Comparison of ENCODE assay signal across 12 cellular contexts in genomic region chr10:117112220-117112619, GRCh38. TPM values are rescaled to one million over a fixed set of nuclear protein-coding genes. Genes with fewer than 3 reads are reported as not detected.
DNase-seq lines count a peak whose midpoint lies in the region; ATAC-seq and TF ChIP-seq lines count a peak whose summit lies in the region.
"Had no signal": no experiment of that assay in that cellular context is flagged by ENCODE, and none has a peak within 500 bp of the region (broad histone marks: within the 10 kb centered on the region; RNA-seq: fewer than 3 reads in every experiment).

No MANE protein-coding gene starts in this region.

- no peaks in the 10 kb centered on the region for H3K36me3 ChIP-seq in HCT116 (ENCODE audit: control insufficient read depth in 1 of 2, insufficient read depth in 2 of 2, low read length in 2 of 2)
- H3K36me3 ChIP-seq in kidney epithelial cell (ENCODE audit: control insufficient read depth, insufficient read depth, low read length), result no peaks in the 10 kb centered on the region

- no peaks in the 10 kb centered on the region for H3K9me3 ChIP-seq in AG04450 (ENCODE audit: control insufficient read depth, insufficient read depth, low read length)
- no peaks in the 10 kb centered on the region for H3K9me3 ChIP-seq in HCT116 (ENCODE audit: control insufficient read depth in 1 of 2, insufficient read depth in 1 of 2, low read depth in 1 of 2, low read length in 2 of 2)

- no TSS peak for BruUV-seq in HCT116 (replicated peaks; lab: Mats Ljungman, UMichigan)

- no peaks in the 10 kb centered on the region for H4K20me1 ChIP-seq in HCT116 (ENCODE audit: insufficient read depth)

- no peak for TF ChIP-seq POLR2A in HCT116 (IDR thresholded peaks at IDR 0.05; ENCODE audit: borderline replicate concordance, extremely low read depth, insufficient read depth, insufficient read length)

- peak overlapping the region; percentile 76 for H2AFZ ChIP-seq in HCT116 (ENCODE audit: low read depth, low read length, poor library complexity, severe bottlenecking)

- H3K27ac ChIP-seq in AG04450 (ENCODE audit: low read depth, low read length) (no peak overlapping the region), HCT116 (ENCODE audit: low read depth, low read length) (no peak overlapping the region)

- H3K4me3 ChIP-seq in AG04450 (ENCODE audit: low read depth, low read length), result no peak overlapping the region
- H3K4me3 ChIP-seq in HCT116 (replicated peaks in 1 of 2; ENCODE audit: low read depth in 1 of 2, low read length in 2 of 2), result no peak overlapping the region
- H3K4me3 ChIP-seq in kidney epithelial cell (ENCODE audit: low read depth, low read length), result no peak overlapping the region

- POLR2A ChIA-PET in AG04450 (lab: Yijun Ruan, JAX) (no interaction called here), HCT116 (lab: Charles Lee) (no interaction called here)

- TF ChIP-seq CTCF in AG04450 (IDR thresholded peaks at IDR 0.05; ENCODE audit: low read depth, low read length) (peak; percentile 50), HCT116 (IDR thresholded peaks at IDR 0.05 in 2 of 3, conservative IDR thresholded peaks at IDR 0.05 in 1 of 3; ENCODE audit: borderline replicate concordance in 1 of 3, insufficient read depth in 1 of 3, low read depth in 2 of 3, low read length in 2 of 3) (peak; percentile 50 to 84 (median 80); a peak in 5 of 6 replicates), kidney epithelial cell (IDR thresholded peaks at IDR 0.05; ENCODE audit: insufficient read depth, low read length, poor library complexity, severe bottlenecking) (peak; percentile 49)

- DNase-seq in AG04450 (ENCODE audit: low read depth, low spot score), result no peak
- DNase-seq in HCT116 (ENCODE audit: low read depth, low spot score), result peak; percentile 15
- DNase-seq in SW480 (ENCODE audit: low spot score), result peak; percentile 22
- no peak for DNase-seq in kidney epithelial cell (ENCODE audit: low read depth)
- no peak for DNase-seq in NCI-H510A treated with DMSO at 0.1 percent for 48 hours (lab: John Stamatoyannopoulos, UW)
- no peak for DNase-seq in NCI-H1694 treated with DMSO at 0.1 percent for 48 hours (lab: John Stamatoyannopoulos, UW)
- DNase-seq in activated CD4-positive, alpha-beta T cell treated with anti-CD3 and anti-CD28 coated beads, Interleukin-2, amount 50 U/mL, for 48 hours, result no peak
- no peak for DNase-seq in glomerular visceral epithelial cell (ENCODE audit: extremely low spot score)
- DNase-seq: NCI-H1436; stimulated activated CD4-positive, alpha-beta T cell treated with anti-CD3 and anti-CD28 coated beads, Interleukin-2, amount 100 ng/mL, for 48 hours had no signal

- peak; percentile 56 for TF ChIP-seq RAD21 in HCT116 (IDR thresholded peaks at IDR 0.05; ENCODE audit: low read depth)

- H3K79me2 ChIP-seq in HCT116 (ENCODE audit: insufficient read depth, low read length), result no peaks in the 10 kb centered on the region

- CTCF ChIA-PET in AG04450 (lab: Charles Lee) (interaction anchor here (1.0 kb wide), 1 partner anchor 10 kb away, joined by 3 read pairs; no protein-coding TSS in a partner anchor), HCT116 (lab: Charles Lee) (interaction anchor here (0.6 to 2.1 kb wide), 20 partner anchors 9 to 323 kb away, joined by 3 to 22 read pairs (median 5); no protein-coding TSS in a partner anchor)

- RAD21 ChIA-PET in HCT116 (lab: Charles Lee; ENCODE audit: low non-redundant PET in 1 of 2, low total read pairs in 2 of 2, uncharacterized antibody in 2 of 2, unreplicated experiment in 2 of 2), result no interaction called here

- intact Hi-C loops in HCT116 (cut with micrococcal nuclease), result loop anchor here (5.0 kb wide), 1 partner anchor 55 kb away; no protein-coding TSS in a partner anchor

- H3K4me1 ChIP-seq in HCT116 (ENCODE audit: control insufficient read depth in 1 of 2, insufficient read depth in 2 of 2, low read length in 2 of 2), result no peaks in the 10 kb centered on the region

- no peak overlapping the region for H3K9ac ChIP-seq in HCT116 (ENCODE audit: low read length)

- no peak overlapping the region for H3K4me2 ChIP-seq in HCT116 (ENCODE audit: low read length)

- H3K27me3 ChIP-seq in AG04450 (ENCODE audit: control insufficient read depth, insufficient read depth, low read length) (no peaks in the 10 kb centered on the region), HCT116 (ENCODE audit: insufficient read depth, low read length) (no peaks in the 10 kb centered on the region), kidney epithelial cell (ENCODE audit: control insufficient read depth, insufficient read depth, low read length) (peaks cover 2% of the 10 kb centered on the region)

- H3K9me2 ChIP-seq in HCT116 (ENCODE audit: insufficient read depth), result no peaks in the 10 kb centered on the region

- ATAC-seq in HCT116, result peak; percentile 93
- ATAC-seq: Right ventricle myocardium inferior had no signal

TF ChIP-seq in HCT116, 20 proteins besides CTCF, POLR2A, EP300 and RAD21:
- TF ChIP-seq ELF1 (IDR thresholded peaks at IDR 0.05; ENCODE audit: borderline replicate concordance, low read depth) (no peak), REST (IDR thresholded peaks at IDR 0.05; ENCODE audit: low read depth) (no peak), SP1 (IDR thresholded peaks at IDR 0.05; ENCODE audit: low read depth) (no peak), SIN3A (IDR thresholded peaks at IDR 0.05; ENCODE audit: low read depth) (no peak), POLR2AphosphoS5 (IDR thresholded peaks at IDR 0.05; ENCODE audit: low read depth, low read length) (no peak), TCF7L2 (IDR thresholded peaks at IDR 0.05; ENCODE audit: borderline replicate concordance, extremely low read depth, insufficient read depth, insufficient read length) (no peak), YY1 (IDR thresholded peaks at IDR 0.05; ENCODE audit: extremely low read depth, insufficient replicate concordance, low read depth, low read length) (no peak), CBX3 (IDR thresholded peaks at IDR 0.05; ENCODE audit: low read depth) (no peak), MAX (IDR thresholded peaks at IDR 0.05) (no peak), ATF3 (IDR thresholded peaks at IDR 0.05) (no peak), ZBTB33 (IDR thresholded peaks at IDR 0.05; ENCODE audit: extremely low read depth, insufficient replicate concordance, low read length) (no peak), ZFX (IDR thresholded peaks at IDR 0.05) (no peak), EZH2phosphoT487 (IDR thresholded peaks at IDR 0.05; ENCODE audit: borderline replicate concordance) (no peak), JUND (IDR thresholded peaks at IDR 0.05) (no peak), EGR1 (IDR thresholded peaks at IDR 0.05; ENCODE audit: low read depth) (no peak), ZNF274 (IDR thresholded peaks at IDR 0.05; ENCODE audit: low read depth, low read length) (no peak)

RNA-seq across cellular contexts. Expression of gene VAX1, which starts 25.9 kb away (rescaled TPM):
- not detected in 2 replicates for polyA plus RNA-seq in AG04450 (2011; rRNA removed)
- polyA minus RNA-seq in AG04450 (2011; rRNA and poly(A)+ RNA removed), result not detected in 2 replicates
- total RNA-seq in HCT116 (2021; ENCODE audit: unreplicated experiment) (not detected), kidney epithelial cell (0.08 TPM in 1 of 2 replicates, not detected in the other)
- not detected in 2 replicates for polyA plus RNA-seq in HCT116 (2012)
- total RNA-seq: dermis microvascular lymphatic vessel endothelial cell, Right ventricle myocardium inferior had no signal

Comparison
In these comparisons a context has a peak if more than half of its experiments do, and no peak if none do; other contexts are left out.
1. DNase-seq: peak in HCT116 (single experiment) and SW480 (single experiment); none in AG04450 (single experiment), kidney epithelial cell (single experiment), NCI-H510A treated with DMSO at 0.1 percent for 48 hours (single experiment), NCI-H1694 treated with DMSO at 0.1 percent for 48 hours (single experiment), activated CD4-positive, alpha-beta T cell treated with anti-CD3 and anti-CD28 coated beads, Interleukin-2, amount 50 U/mL, for 48 hours (0 of 2) and glomerular visceral epithelial cell (single experiment).
2. Peak in every context shown above with its lines, with median percentiles within 50 percentile points of each other: CTCF ChIP-seq.